ENCODE assay signal across 25 cellular contexts in the genomic region with DNA sequence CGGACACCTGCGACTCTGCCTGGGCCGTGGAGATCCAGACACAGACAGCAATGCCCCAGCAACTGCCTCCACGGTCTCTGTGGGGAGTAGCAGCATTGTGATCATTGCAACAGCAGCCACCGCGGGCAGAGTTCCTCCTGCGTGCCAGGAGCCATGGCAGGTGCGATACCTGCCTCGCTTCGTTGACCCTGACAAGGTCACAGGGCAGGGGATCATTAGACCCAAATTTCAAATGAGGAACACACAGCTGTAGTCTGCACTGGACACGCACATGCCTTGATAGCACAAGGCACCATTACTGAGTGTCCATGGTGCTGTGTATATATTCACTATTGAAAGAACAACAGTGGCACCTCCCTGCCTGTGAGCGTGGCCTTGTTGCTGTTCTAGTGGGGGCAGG.
"Had no signal": no experiment of that assay in that cellular context is flagged by ENCODE, and none has a peak within 500 bp of the region (broad histone marks: within the 10 kb centered on the region; RNA-seq: fewer than 3 reads in every experiment).

No MANE protein-coding gene starts in this region.

- ATAC-seq: activated CD8-positive, alpha-beta T cell treated with anti-CD3 and anti-CD28 coated beads for 36 hours; activated naive CD4-positive, alpha-beta T cell treated with anti-CD3 and anti-CD28 coated beads, Interleukin-2, amount 50 U/mL, for 72 hours; activated T-cell treated with anti-CD3 and anti-CD28 coated beads, Interleukin-2, amount 50 U/mL, for 4 hours; esophagus mucosa; heart left ventricle; T-cell had no signal

- H3K36me3 Mint-ChIP-seq: activated naive CD4-positive, alpha-beta T cell treated with anti-CD3 and anti-CD28 coated beads, Interleukin-2, amount 50 U/mL, for 72 hours; naive B cell; T-cell had no signal

- H3K4me3 Mint-ChIP-seq: activated B cell treated with CpG ODN at 0.5 μM for 24 hours; activated CD8-positive, alpha-beta T cell treated with anti-CD3 and anti-CD28 coated beads for 36 hours; activated T-cell treated with anti-CD3 and anti-CD28 coated beads, Interleukin-2, amount 50 U/mL, for 4 hours; dendritic cell treated with granulocyte-macrophage colony-stimulating factor and Interleukin-4, amounts not matched to agents 40 ng/mL and 50 ng/mL, for 4 days; endodermal cell; T-cell had no signal

- H3K9me3 Mint-ChIP-seq: activated B cell treated with CpG ODN at 0.5 μM for 24 hours; activated CD8-positive, alpha-beta T cell treated with anti-CD3 and anti-CD28 coated beads for 36 hours; activated naive CD4-positive, alpha-beta T cell treated with anti-CD3 and anti-CD28 coated beads, Interleukin-2, amount 50 U/mL, for 72 hours; activated T-cell treated with anti-CD3 and anti-CD28 coated beads, Interleukin-2, amount 50 U/mL, for 4 hours; dendritic cell treated with granulocyte-macrophage colony-stimulating factor and Interleukin-4, amounts not matched to agents 40 ng/mL and 50 ng/mL, for 4 days; endodermal cell; naive B cell; T-cell had no signal

- H3K4me3 ChIP-seq: breast epithelium, heart left ventricle, left ventricle myocardium inferior, lung, right atrium auricular region, smooth muscle cell, suprapubic skin, tibial artery had no signal

- H3K27me3 Mint-ChIP-seq: dendritic cell treated with granulocyte-macrophage colony-stimulating factor and Interleukin-4, amounts not matched to agents 40 ng/mL and 50 ng/mL, for 4 days had no signal

- DNase-seq: activated B cell treated with CpG ODN at 0.5 μM for 24 hours; activated CD4-positive, alpha-beta T cell treated with anti-CD3 and anti-CD28 coated beads, Interleukin-2, amount 50 U/mL, for 1 hour; activated CD8-positive, alpha-beta T cell treated with anti-CD3 and anti-CD28 coated beads for 36 hours; activated naive CD4-positive, alpha-beta T cell; activated T-cell treated with anti-CD3 and anti-CD28 coated beads, Interleukin-2, amount 50 U/mL, for 4 hours; central memory CD4-positive, alpha-beta T cell; foreskin fibroblast; heart left ventricle; left ventricle myocardium inferior; naive B cell; stimulated activated CD4-positive, alpha-beta T cell treated with anti-CD3 and anti-CD28 coated beads, Interleukin-1b, Interleukin-23, amount 100 ng/mL, for 48 hours; stimulated activated CD4-positive, alpha-beta T cell treated with anti-CD3 and anti-CD28 coated beads, Interleukin-4, amount 100 ng/mL, for 4 hours; stimulated activated CD8-positive, alpha-beta memory T cell treated with anti-CD3 and anti-CD28 coated beads, Interleukin-4, amount 100 ng/mL, for 48 hours; stimulated activated naive CD4-positive, alpha-beta T cell; T-cell; tibial artery had no signal

- H3K4me1 Mint-ChIP-seq: activated B cell treated with CpG ODN at 0.5 μM for 24 hours, T-cell had no signal

- H3K27ac Mint-ChIP-seq: activated B cell treated with CpG ODN at 0.5 μM for 24 hours; activated CD8-positive, alpha-beta T cell treated with anti-CD3 and anti-CD28 coated beads for 36 hours; dendritic cell treated with granulocyte-macrophage colony-stimulating factor and Interleukin-4, amounts not matched to agents 40 ng/mL and 50 ng/mL, for 4 days; endodermal cell; T-cell had no signal

- H3K27me3 ChIP-seq: breast epithelium, heart left ventricle, right atrium auricular region had no signal

- H3K36me3 ChIP-seq: breast epithelium, heart left ventricle, left ventricle myocardium inferior, right atrium auricular region, suprapubic skin, tibial artery had no signal

- H3K27ac ChIP-seq: breast epithelium, heart left ventricle, left ventricle myocardium inferior, right atrium auricular region, suprapubic skin, tibial artery had no signal

- H3K9me3 ChIP-seq: breast epithelium, heart left ventricle, left ventricle myocardium inferior, right atrium auricular region, suprapubic skin, tibial artery had no signal

- H3K4me1 ChIP-seq: breast epithelium, tibial artery had no signal
